32 cellular contexts compared by ENCODE assay signal in the genomic region with DNA sequence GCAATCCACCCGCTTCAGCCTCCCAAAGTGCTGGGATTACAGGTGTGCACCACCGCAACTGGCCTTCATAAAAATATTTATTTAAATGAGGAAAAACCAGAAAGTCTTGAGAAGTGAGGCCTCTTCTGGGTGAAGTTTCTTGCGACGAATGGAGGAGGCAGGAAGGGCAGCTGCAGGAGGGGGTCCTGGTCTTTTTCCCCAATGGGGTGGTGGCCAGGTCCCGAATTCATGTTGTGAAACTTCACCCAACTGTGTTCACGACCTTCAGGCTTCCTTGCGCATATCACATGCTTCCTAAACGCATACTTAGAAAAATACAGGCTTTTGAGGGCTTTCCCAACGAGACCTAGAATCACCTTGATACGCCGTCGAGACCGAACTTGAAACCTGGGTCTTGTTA.
"Had no signal": no experiment of that assay in that cellular context is flagged by ENCODE, and none has a peak within 500 bp of the region (broad histone marks: within the 10 kb centered on the region; RNA-seq: fewer than 3 reads in every experiment).

No MANE protein-coding gene starts in this region.

- H3K4me1 Mint-ChIP-seq: activated CD4-positive, alpha-beta T cell treated with anti-CD3 and anti-CD28 coated beads for 36 hours; activated CD4-positive, alpha-beta T cell treated with anti-CD3 and anti-CD28 coated beads, Interleukin-2, amount 10 ng/mL, durations not matched to agents 7 days and 5 days; activated naive CD8-positive, alpha-beta T cell treated with anti-CD3 and anti-CD28 coated beads for 36 hours; activated T-helper 17 cell treated with anti-CD3 and anti-CD28 coated beads, Interleukin-2, amount 50 U/mL, for 72 hours; T-cell; T-helper 17 cell had no signal

- H3K9me3 ChIP-seq: adrenal gland, body of pancreas, breast epithelium had no signal

- H3K4me3 ChIP-seq: adrenal gland, body of pancreas, breast epithelium had no signal

- H3K4me1 ChIP-seq: adrenal gland, body of pancreas, breast epithelium had no signal

- DNase-seq: activated CD4-positive, alpha-beta memory T cell treated with anti-CD3 and anti-CD28 coated beads for 36 hours; activated CD4-positive, alpha-beta T cell treated with anti-CD3 and anti-CD28 coated beads for 1 hour; activated CD4-positive, alpha-beta T cell treated with anti-CD3 and anti-CD28 coated beads for 36 hours; activated CD4-positive, alpha-beta T cell treated with anti-CD3 and anti-CD28 coated beads for 48 hours; activated CD4-positive, alpha-beta T cell treated with anti-CD3 and anti-CD28 coated beads, Interleukin-2, amount 10 ng/mL, durations not matched to agents 7 days and 5 days; activated CD4-positive, CD25-positive, alpha-beta regulatory T cell; activated CD8-positive, alpha-beta memory T cell treated with anti-CD3 and anti-CD28 coated beads, Interleukin-2, amount 50 U/mL, for 4 hours; activated CD8-positive, alpha-beta T cell treated with anti-CD3 and anti-CD28 coated beads for 36 hours; activated effector memory CD4-positive, alpha-beta T cell treated with anti-CD3 and anti-CD28 coated beads, Interleukin-2, amount 50 U/mL, for 16 hours; activated gamma-delta T cell treated with Interleukin-2 at 50 U/mL for 16 hours; activated naive CD4-positive, alpha-beta T cell; activated naive CD4-positive, alpha-beta T cell treated with anti-CD3 and anti-CD28 coated beads for 36 hours; activated naive CD4-positive, alpha-beta T cell treated with anti-CD3 and anti-CD28 coated beads, Interleukin-2, amount 50 U/mL, for 16 hours; activated naive CD8-positive, alpha-beta T cell treated with anti-CD3 and anti-CD28 coated beads for 36 hours; activated T-cell treated with anti-CD3 and anti-CD28 coated beads for 4 hours; activated T-cell treated with anti-CD3 and anti-CD28 coated beads, Interleukin-2, amount 50 U/mL, for 1 hour; activated T-cell treated with anti-CD3 and anti-CD28 coated beads, Interleukin-2, amount 50 U/mL, for 4 hours; activated T-cell treated with anti-CD3 and anti-CD28 coated beads, Interleukin-2, amount 50 U/mL, for 72 hours; adrenal gland; amniotic stem cell; body of pancreas; brain microvascular endothelial cell; central memory CD4-positive, alpha-beta T cell; T-cell; T-helper 17 cell; T1000; WERI-Rb-1 had no signal

- H3K27ac ChIP-seq: adrenal gland, body of pancreas, brain microvascular endothelial cell, breast epithelium, WERI-Rb-1 had no signal

- H3K27me3 ChIP-seq: adrenal gland, body of pancreas, brain microvascular endothelial cell, breast epithelium had no signal

- H3K36me3 ChIP-seq: adrenal gland, brain microvascular endothelial cell, breast epithelium, WERI-Rb-1 had no signal

- H3K4me3 Mint-ChIP-seq: activated CD4-positive, alpha-beta memory T cell treated with anti-CD3 and anti-CD28 coated beads for 36 hours; activated CD4-positive, alpha-beta T cell treated with anti-CD3 and anti-CD28 coated beads for 36 hours; activated CD4-positive, alpha-beta T cell treated with anti-CD3 and anti-CD28 coated beads, Interleukin-2, amount 10 ng/mL, durations not matched to agents 7 days and 5 days; activated CD8-positive, alpha-beta T cell treated with anti-CD3 and anti-CD28 coated beads for 36 hours; activated naive CD4-positive, alpha-beta T cell treated with anti-CD3 and anti-CD28 coated beads for 36 hours; activated naive CD8-positive, alpha-beta T cell treated with anti-CD3 and anti-CD28 coated beads for 36 hours; activated T-cell treated with anti-CD3 and anti-CD28 coated beads, Interleukin-2, amount 50 U/mL, for 4 hours; activated T-cell treated with anti-CD3 and anti-CD28 coated beads, Interleukin-2, amount 50 U/mL, for 72 hours; activated T-helper 1 cell treated with anti-CD3 and anti-CD28 coated beads, Interleukin-12 subunit alpha, Interleukin-12 subunit beta, Interleukin-2, Interleukin-4 antibody, amounts not matched to agents 30 ng/mL and 10 ng/mL and 1 ng/mL, durations not matched to agents 14 hours and 24 hours and 36 hours; activated T-helper 17 cell treated with anti-CD3 and anti-CD28 coated beads, Interleukin-2, amount 50 U/mL, for 72 hours; T-cell; T-helper 17 cell; WTC11 had no signal

- H3K9me3 Mint-ChIP-seq: activated CD8-positive, alpha-beta T cell treated with anti-CD3 and anti-CD28 coated beads for 36 hours; activated naive CD4-positive, alpha-beta T cell treated with anti-CD3 and anti-CD28 coated beads for 36 hours; activated T-cell treated with anti-CD3 and anti-CD28 coated beads, Interleukin-2, amount 50 U/mL, for 4 hours; activated T-helper 1 cell treated with anti-CD3 and anti-CD28 coated beads, Interleukin-12 subunit alpha, Interleukin-12 subunit beta, Interleukin-2, Interleukin-4 antibody, amounts not matched to agents 30 ng/mL and 10 ng/mL and 1 ng/mL, durations not matched to agents 14 hours and 24 hours and 36 hours; activated T-helper 17 cell treated with anti-CD3 and anti-CD28 coated beads, Interleukin-2, amount 50 U/mL, for 72 hours; T-cell had no signal

- H3K27me3 Mint-ChIP-seq: activated CD4-positive, alpha-beta memory T cell treated with anti-CD3 and anti-CD28 coated beads for 36 hours; activated CD4-positive, alpha-beta T cell treated with anti-CD3 and anti-CD28 coated beads for 36 hours; activated CD4-positive, alpha-beta T cell treated with anti-CD3 and anti-CD28 coated beads, Interleukin-2, amount 10 ng/mL, durations not matched to agents 7 days and 5 days; activated CD8-positive, alpha-beta T cell treated with anti-CD3 and anti-CD28 coated beads for 36 hours; activated naive CD8-positive, alpha-beta T cell treated with anti-CD3 and anti-CD28 coated beads for 36 hours; activated T-helper 17 cell treated with anti-CD3 and anti-CD28 coated beads, Interleukin-2, amount 50 U/mL, for 72 hours; T-cell; T-helper 17 cell had no signal

- H3K36me3 Mint-ChIP-seq: activated CD4-positive, alpha-beta memory T cell treated with anti-CD3 and anti-CD28 coated beads for 36 hours; activated naive CD8-positive, alpha-beta T cell treated with anti-CD3 and anti-CD28 coated beads for 36 hours; T-cell; WTC11 had no signal

- H3K27ac Mint-ChIP-seq: activated CD4-positive, alpha-beta memory T cell treated with anti-CD3 and anti-CD28 coated beads for 36 hours; activated CD4-positive, alpha-beta T cell treated with anti-CD3 and anti-CD28 coated beads for 36 hours; activated CD4-positive, alpha-beta T cell treated with anti-CD3 and anti-CD28 coated beads, Interleukin-2, amount 10 ng/mL, durations not matched to agents 7 days and 5 days; activated CD8-positive, alpha-beta T cell treated with anti-CD3 and anti-CD28 coated beads for 36 hours; activated naive CD4-positive, alpha-beta T cell treated with anti-CD3 and anti-CD28 coated beads for 36 hours; activated naive CD4-positive, alpha-beta T cell treated with anti-CD3 and anti-CD28 coated beads, Interleukin-2, amount 50 U/mL, for 72 hours; activated naive CD8-positive, alpha-beta T cell treated with anti-CD3 and anti-CD28 coated beads for 36 hours; activated T-cell treated with anti-CD3 and anti-CD28 coated beads, Interleukin-2, amount 50 U/mL, for 72 hours; activated T-helper 1 cell treated with anti-CD3 and anti-CD28 coated beads, Interleukin-12 subunit alpha, Interleukin-12 subunit beta, Interleukin-2, Interleukin-4 antibody, amounts not matched to agents 30 ng/mL and 10 ng/mL and 1 ng/mL, durations not matched to agents 14 hours and 24 hours and 36 hours; activated T-helper 17 cell treated with anti-CD3 and anti-CD28 coated beads, Interleukin-2, amount 50 U/mL, for 72 hours; T-cell; T-helper 17 cell; WTC11 had no signal
